20 cellular contexts compared by ENCODE assay signal in the genomic region with DNA sequence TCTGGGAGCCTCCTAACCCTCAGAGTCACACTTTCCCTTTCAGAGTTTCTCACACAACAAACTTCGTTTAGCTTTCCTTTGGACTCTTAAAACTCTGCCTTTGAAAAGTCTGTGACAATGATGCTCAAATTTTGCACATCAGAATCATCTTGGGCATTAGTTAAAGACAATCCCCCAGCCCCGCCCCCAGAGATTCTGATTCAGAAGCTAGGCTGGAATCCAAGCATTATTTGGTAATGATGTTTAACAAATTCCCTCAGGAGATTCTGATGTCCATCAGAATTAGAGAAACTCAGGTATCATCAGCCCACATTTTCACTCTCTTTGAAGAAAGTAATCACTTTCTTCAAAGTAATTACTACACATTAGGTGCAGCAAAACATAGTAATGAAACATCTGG.
"Had no signal": no experiment of that assay in that cellular context is flagged by ENCODE, and none has a peak within 500 bp of the region (broad histone marks: within the 10 kb centered on the region; RNA-seq: fewer than 3 reads in every experiment).

No MANE protein-coding gene starts in this region.

- H3K27ac Mint-ChIP-seq: activated B cell treated with CpG ODN at 0.5 μM for 24 hours; activated CD8-positive, alpha-beta T cell treated with anti-CD3 and anti-CD28 coated beads for 36 hours; activated naive CD4-positive, alpha-beta T cell treated with anti-CD3 and anti-CD28 coated beads, Interleukin-2, amount 50 U/mL, for 72 hours; T-helper 17 cell had no signal

- H3K27me3 ChIP-seq: body of pancreas, pancreas, upper lobe of right lung had no signal

- DNase-seq: activated B cell treated with CpG ODN at 0.5 μM for 24 hours; activated CD4-positive, alpha-beta T cell treated with anti-CD3 and anti-CD28 coated beads for 48 hours; activated CD8-positive, alpha-beta T cell treated with anti-CD3 and anti-CD28 coated beads for 36 hours; activated effector memory CD4-positive, alpha-beta T cell treated with anti-CD3 and anti-CD28 coated beads, Interleukin-2, amount 50 U/mL, for 16 hours; activated T-cell treated with anti-CD3 and anti-CD28 coated beads, Interleukin-2, amount 50 U/mL, for 4 hours; amniotic stem cell; body of pancreas; cerebellar nuclear complex; effector memory CD4-positive, alpha-beta T cell; mucosa of descending colon; naive thymus-derived CD4-positive, alpha-beta T cell; pancreas; stimulated activated CD4-positive, alpha-beta T cell treated with anti-CD3 and anti-CD28 coated beads, Interleukin-1b, Interleukin-23, amount 100 ng/mL, for 48 hours; T-helper 17 cell; upper lobe of right lung had no signal

- H3K9me3 ChIP-seq: body of pancreas, mucosa of descending colon, pancreas, thoracic aorta, upper lobe of right lung had no signal

- H3K9me3 Mint-ChIP-seq: activated B cell treated with CpG ODN at 0.5 μM for 24 hours; activated CD8-positive, alpha-beta T cell treated with anti-CD3 and anti-CD28 coated beads for 36 hours; activated naive CD4-positive, alpha-beta T cell treated with anti-CD3 and anti-CD28 coated beads, Interleukin-2, amount 50 U/mL, for 72 hours; activated T-cell treated with anti-CD3 and anti-CD28 coated beads, Interleukin-2, amount 50 U/mL, for 4 hours; naive thymus-derived CD4-positive, alpha-beta T cell had no signal

- H3K36me3 Mint-ChIP-seq: activated naive CD4-positive, alpha-beta T cell treated with anti-CD3 and anti-CD28 coated beads, Interleukin-2, amount 50 U/mL, for 72 hours had no signal

- ATAC-seq: activated CD8-positive, alpha-beta T cell treated with anti-CD3 and anti-CD28 coated beads for 36 hours; activated naive CD4-positive, alpha-beta T cell treated with anti-CD3 and anti-CD28 coated beads, Interleukin-2, amount 50 U/mL, for 72 hours; activated T-cell treated with anti-CD3 and anti-CD28 coated beads, Interleukin-2, amount 50 U/mL, for 4 hours; body of pancreas; left lobe of liver; mucosa of descending colon; naive thymus-derived CD4-positive, alpha-beta T cell; pancreas; sciatic nerve; T-helper 17 cell; upper lobe of right lung had no signal

- H3K27ac ChIP-seq: body of pancreas, epithelial cell of prostate, pancreas, thoracic aorta, upper lobe of right lung had no signal

- H3K4me3 ChIP-seq: body of pancreas, mucosa of descending colon, pancreas, thoracic aorta, upper lobe of right lung had no signal

- H3K36me3 ChIP-seq: pancreas, thoracic aorta, upper lobe of right lung had no signal

- H3K4me1 ChIP-seq: pancreas, upper lobe of right lung had no signal

- H3K4me3 Mint-ChIP-seq: activated B cell treated with CpG ODN at 0.5 μM for 24 hours; activated CD8-positive, alpha-beta T cell treated with anti-CD3 and anti-CD28 coated beads for 36 hours; activated T-cell treated with anti-CD3 and anti-CD28 coated beads, Interleukin-2, amount 50 U/mL, for 4 hours; naive thymus-derived CD4-positive, alpha-beta T cell; T-helper 17 cell had no signal
